In genomic region chr6:168041928-168042327, GRCh38 we compare ENCODE assay signal across 1 cellular context.
TF ChIP-seq lines count a peak whose summit lies in the region.

No MANE protein-coding gene starts in this region.

TF ChIP-seq in K562, 482 proteins besides CTCF, POLR2A, EP300 and RAD21:
- TF ChIP-seq NRF1 (conservative IDR thresholded peaks at IDR 0.05 in 1 of 2, IDR thresholded peaks at IDR 0.05 in 1 of 2) (no peak), KDM1A (IDR thresholded peaks at IDR 0.05) (no peak), ZNF551 (CRISPR knock-in tag; IDR thresholded peaks at IDR 0.05) (no peak), THAP12 (CRISPR knock-in tag; IDR thresholded peaks at IDR 0.05) (no peak), ZEB2 (IDR thresholded peaks at IDR 0.05) (no peak), RUNX1 (IDR thresholded peaks at IDR 0.05; ENCODE audit: low read depth) (no peak), RBFOX2 (IDR thresholded peaks at IDR 0.05; ENCODE audit: low read depth, low read length) (no peak), TEAD4 (IDR thresholded peaks at IDR 0.05; ENCODE audit: low read length) (no peak), TEAD4 (CRISPR knock-in tag; IDR thresholded peaks at IDR 0.05; ENCODE audit: borderline replicate concordance) (no peak), ZNF717 (CRISPR knock-in tag; IDR thresholded peaks at IDR 0.05) (no peak), PTTG1 (tag; IDR thresholded peaks at IDR 0.05; ENCODE audit: low read depth) (no peak)
- TF ChIP-seq, protein P1, sequence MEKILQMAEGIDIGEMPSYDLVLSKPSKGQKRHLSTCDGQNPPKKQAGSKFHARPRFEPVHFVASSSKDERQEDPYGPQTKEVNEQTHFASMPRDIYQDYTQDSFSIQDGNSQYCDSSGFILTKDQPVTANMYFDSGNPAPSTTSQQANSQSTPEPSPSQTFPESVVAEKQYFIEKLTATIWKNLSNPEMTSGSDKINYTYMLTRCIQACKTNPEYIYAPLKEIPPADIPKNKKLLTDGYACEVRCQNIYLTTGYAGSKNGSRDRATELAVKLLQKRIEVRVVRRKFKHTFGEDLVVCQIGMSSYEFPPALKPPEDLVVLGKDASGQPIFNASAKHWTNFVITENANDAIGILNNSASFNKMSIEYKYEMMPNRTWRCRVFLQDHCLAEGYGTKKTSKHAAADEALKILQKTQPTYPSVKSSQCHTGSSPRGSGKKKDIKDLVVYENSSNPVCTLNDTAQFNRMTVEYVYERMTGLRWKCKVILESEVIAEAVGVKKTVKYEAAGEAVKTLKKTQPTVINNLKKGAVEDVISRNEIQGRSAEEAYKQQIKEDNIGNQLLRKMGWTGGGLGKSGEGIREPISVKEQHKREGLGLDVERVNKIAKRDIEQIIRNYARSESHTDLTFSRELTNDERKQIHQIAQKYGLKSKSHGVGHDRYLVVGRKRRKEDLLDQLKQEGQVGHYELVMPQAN (IDR thresholded peaks at IDR 0.05; ENCODE audit: borderline replicate concordance) = no peak
